ENCODE assay signal across 8 cellular contexts in the genomic region with DNA sequence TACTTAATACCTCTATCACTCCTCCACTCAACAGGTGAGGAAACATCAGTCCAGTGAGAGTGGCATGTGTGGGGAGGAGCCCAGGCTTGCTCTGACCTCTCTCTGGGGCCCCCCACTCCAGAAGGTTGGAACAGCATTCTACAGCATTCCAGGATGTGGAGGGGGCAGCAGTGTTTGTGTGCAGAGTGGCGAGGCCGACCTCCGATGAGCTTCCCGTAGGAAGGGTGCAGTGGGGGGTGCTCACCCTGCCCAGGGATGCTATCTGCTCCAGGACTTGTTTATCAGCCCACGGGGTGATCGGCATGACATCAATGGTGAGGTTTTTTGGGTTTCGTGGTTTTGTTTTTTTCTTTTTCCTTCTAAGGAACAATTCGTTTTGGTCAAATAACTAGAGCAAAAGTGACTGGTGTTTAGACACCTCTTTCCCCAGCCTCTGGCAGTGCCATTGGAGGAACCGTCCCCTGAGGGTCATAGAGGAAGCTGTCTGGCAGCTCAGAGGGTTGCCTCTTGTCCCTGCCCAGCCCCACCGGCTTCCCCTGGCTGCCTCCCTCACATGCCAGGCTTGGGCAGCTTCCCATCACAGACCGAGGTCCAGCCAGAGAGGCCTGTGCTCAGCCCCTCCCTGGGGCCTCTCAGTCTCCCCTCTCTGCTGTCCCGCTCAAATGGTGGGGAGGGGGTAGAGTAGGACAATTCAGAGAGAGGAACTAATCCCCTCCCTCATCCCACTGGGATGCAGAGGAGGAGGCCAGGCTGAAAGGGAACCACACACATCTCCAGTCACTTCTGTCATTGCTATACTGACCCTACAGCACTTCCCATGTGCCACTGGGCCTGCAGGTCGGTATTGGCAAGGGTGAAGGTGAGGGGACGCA.
DNase-seq lines count a peak whose midpoint lies in the region; ATAC-seq, FAIRE-seq and TF ChIP-seq lines count a peak whose summit lies in the region.

No MANE protein-coding gene starts in this region.

- H3F3A ChIP-seq in PC-9 (ENCODE audit: insufficient read depth, low read depth), result peaks cover 29% of the 10 kb centered on the region; the same call in 1 of the 2 replicates

- H3K9me3 Mint-ChIP-seq in CD8-positive, alpha-beta T cell, result no peaks in the 10 kb centered on the region
- no peaks in the 10 kb centered on the region for H3K9me3 Mint-ChIP-seq in osteocyte (ENCODE audit: unreplicated experiment)

- peaks cover 97% of the 10 kb centered on the region for H3K4me1 ChIP-seq in CD8-positive, alpha-beta T cell (ENCODE audit: insufficient read depth, low read length)
- H3K4me1 ChIP-seq in PC-9 (replicated peaks; ENCODE audit: insufficient read depth), result peaks cover 55% of the 10 kb centered on the region
- H3K4me1 ChIP-seq in effector memory CD4-positive, alpha-beta T cell (ENCODE audit: control insufficient read depth, insufficient read depth, low read length, poor library complexity, severe bottlenecking), result peaks cover 71% of the 10 kb centered on the region
- H3K4me1 ChIP-seq in neutrophil (ENCODE audit: control insufficient read depth in 1 of 2, insufficient read depth in 1 of 2, low read depth in 1 of 2, low read length in 1 of 2), result peaks cover 91 to 95% of the 10 kb centered on the region in 2 experiments

- peak overlapping the region; percentile 66 for H3K4me2 ChIP-seq in PC-9

- no peaks in the 10 kb centered on the region for H4K20me1 ChIP-seq in PC-9 (ENCODE audit: insufficient read depth)

- H3K9me2 ChIP-seq in PC-9 (ENCODE audit: insufficient read depth), result no peaks in the 10 kb centered on the region

- peak in 3 of 7 experiments; percentile 35 to 60 (median 53) for DNase-seq in CD8-positive, alpha-beta T cell
- DNase-seq in PC-9 (peak in 1 of 2 experiments; percentile 49), osteocyte (ENCODE audit: extremely low spot score, unreplicated experiment) (no peak), globus pallidus (ENCODE audit: low spot score) (no peak), NCI-H748 treated with DMSO at 0.1 percent for 48 hours (lab: John Stamatoyannopoulos, UW) (no peak), H54 (ENCODE audit: insufficient read length, low spot score) (no peak)
- peak in 2 of 3 donors; percentile 27 to 37 for DNase-seq in effector memory CD4-positive, alpha-beta T cell

- POLR2A ChIA-PET in CD8-positive, alpha-beta T cell (lab: Charles Lee), result interaction anchor here (0.5 to 24.8 kb wide), 5 partner anchors 28 to 112 kb away, joined by 3 to 1192 read pairs (median 3); a partner anchor contains a TSS
- POLR2A ChIA-PET in PC-9 (lab: Charles Lee; ENCODE audit: unreplicated experiment), result interaction anchor here (0.6 to 0.7 kb wide), 2 partner anchors 56 to 103 kb away, joined by 3 read pairs; no protein-coding TSS in a partner anchor

- CTCF ChIA-PET in CD8-positive, alpha-beta T cell (lab: Charles Lee), result interaction anchor here (0.7 to 17.4 kb wide), 10 partner anchors 9 to 355 kb away, joined by 3 to 666 read pairs (median 6); a partner anchor contains a TSS
- CTCF ChIA-PET in PC-9 (lab: Charles Lee), result interaction anchor here (0.6 to 0.9 kb wide), 2 partner anchors 99 to 301 kb away, joined by 3 read pairs; no protein-coding TSS in a partner anchor

- no peak for TF ChIP-seq POLR2A in H54 (IDR thresholded peaks at IDR 0.05; ENCODE audit: low read depth, low read length)

- BruUV-seq in PC-9 (replicated peaks; lab: Mats Ljungman, UMichigan), result no TSS peak

- no peaks in the 10 kb centered on the region for H3K36me3 ChIP-seq in CD8-positive, alpha-beta T cell (ENCODE audit: insufficient read depth, low read length)
- H3K36me3 ChIP-seq in PC-9 (ENCODE audit: low read depth) (no peaks in the 10 kb centered on the region), neutrophil (no peaks in the 10 kb centered on the region)
- H3K36me3 ChIP-seq in effector memory CD4-positive, alpha-beta T cell (ENCODE audit: control insufficient read depth, insufficient read depth, low read length), result no peaks in the 10 kb centered on the region

- peak overlapping the region; percentile 60 for H3K4me3 Mint-ChIP-seq in CD8-positive, alpha-beta T cell
- no peak overlapping the region for H3K4me3 Mint-ChIP-seq in osteocyte (ENCODE audit: unreplicated experiment)

- peak overlapping the region; percentile 88 for H3K27ac ChIP-seq in CD8-positive, alpha-beta T cell (ENCODE audit: low read depth, low read length)
- peak overlapping the region; percentile 66; the same call in 1 of the 2 replicates for H3K27ac ChIP-seq in PC-9
- H3K27ac ChIP-seq in effector memory CD4-positive, alpha-beta T cell (ENCODE audit: insufficient read depth, low read length, poor library complexity, severe bottlenecking), result peak overlapping the region; percentile 89
- peak overlapping the region; percentile 99 for H3K27ac ChIP-seq in neutrophil

- no peaks in the 10 kb centered on the region for H3K9me3 ChIP-seq in CD8-positive, alpha-beta T cell (ENCODE audit: low read length)
- H3K9me3 ChIP-seq in PC-9 (ENCODE audit: insufficient read depth, low read depth), result no peaks in the 10 kb centered on the region
- no peaks in the 10 kb centered on the region for H3K9me3 ChIP-seq in effector memory CD4-positive, alpha-beta T cell (ENCODE audit: control insufficient read depth, low read length)
- H3K9me3 ChIP-seq in neutrophil, result no peaks in the 10 kb centered on the region

- H3K4me1 Mint-ChIP-seq in CD8-positive, alpha-beta T cell (ENCODE audit: low read depth), result peaks cover 89% of the 10 kb centered on the region
- peaks cover 24% of the 10 kb centered on the region for H3K4me1 Mint-ChIP-seq in osteocyte (ENCODE audit: unreplicated experiment)

- H3K27ac Mint-ChIP-seq in CD8-positive, alpha-beta T cell, result peak overlapping the region; percentile 100
- no peak overlapping the region for H3K27ac Mint-ChIP-seq in osteocyte (ENCODE audit: unreplicated experiment)

- intact Hi-C loops in CD8-positive, alpha-beta T cell (cut with DNase I, micrococcal nuclease), result loop anchor here (2.0 to 10.0 kb wide), 10 partner anchors 15 to 1025 kb away; a partner anchor contains a TSS
- intact Hi-C loops in PC-9 (cut with micrococcal nuclease; ENCODE audit: unreplicated experiment), result loop anchor here (5.0 to 10.0 kb wide), 2 partner anchors 337 to 415 kb away; no protein-coding TSS in a partner anchor

- no peaks in the 10 kb centered on the region for H3K27me3 Mint-ChIP-seq in CD8-positive, alpha-beta T cell (ENCODE audit: low read depth)
- H3K27me3 Mint-ChIP-seq in osteocyte (ENCODE audit: unreplicated experiment), result no peaks in the 10 kb centered on the region

- H3K27me3 ChIP-seq in CD8-positive, alpha-beta T cell (ENCODE audit: insufficient read depth, low read length), result no peaks in the 10 kb centered on the region
- no peaks in the 10 kb centered on the region for H3K27me3 ChIP-seq in PC-9 (ENCODE audit: insufficient read depth, low read depth)
- H3K27me3 ChIP-seq in effector memory CD4-positive, alpha-beta T cell (replicated peaks; ENCODE audit: control insufficient read depth, insufficient read depth, low read length, poor library complexity, severe bottlenecking), result no peaks in the 10 kb centered on the region
- no peaks in the 10 kb centered on the region for H3K27me3 ChIP-seq in neutrophil

- no peak for TF ChIP-seq CTCF in CD8-positive, alpha-beta T cell (IDR thresholded peaks at IDR 0.05)
- TF ChIP-seq CTCF in PC-9 (conservative IDR thresholded peaks at IDR 0.05), result no peak
- TF ChIP-seq CTCF in neutrophil (IDR thresholded peaks at IDR 0.05), result no peak
- no peak for TF ChIP-seq CTCF in osteocyte (IDR thresholded peaks at IDR 0.05)

- H3K4me3 ChIP-seq in CD8-positive, alpha-beta T cell (ENCODE audit: low read depth, low read length), result peak overlapping the region; percentile 42
- H3K4me3 ChIP-seq in PC-9 (no peak overlapping the region), neutrophil (ENCODE audit: low read depth in 1 of 2, low read length in 1 of 2) (peak overlapping the region; percentile 42 to 51)
- H3K4me3 ChIP-seq in effector memory CD4-positive, alpha-beta T cell (ENCODE audit: insufficient read depth, low read depth, low read length, poor library complexity, severe bottlenecking), result no peak overlapping the region

- no peak overlapping the region for H2AFZ ChIP-seq in PC-9

- no peaks in the 10 kb centered on the region for H3K36me3 Mint-ChIP-seq in CD8-positive, alpha-beta T cell
- no peaks in the 10 kb centered on the region for H3K36me3 Mint-ChIP-seq in osteocyte (ENCODE audit: unreplicated experiment)

- no peaks in the 10 kb centered on the region for H3K79me2 ChIP-seq in PC-9 (ENCODE audit: low read depth)

- no peak for FAIRE-seq in H54 (lab: Jason Lieb, UNC)

- no peak for ATAC-seq in CD8-positive, alpha-beta T cell

Comparison
In these comparisons a context has a peak if more than half of its experiments do, and no peak if none do; other contexts are left out.
1. DNase-seq: peak in effector memory CD4-positive, alpha-beta T cell (2 of 3); none in osteocyte (single experiment), globus pallidus (single experiment), NCI-H748 treated with DMSO at 0.1 percent for 48 hours (single experiment) and H54 (single experiment).
2. H3K4me3 ChIP-seq: peak in CD8-positive, alpha-beta T cell (single experiment) and neutrophil (2 of 2); none in PC-9 (single experiment) and effector memory CD4-positive, alpha-beta T cell (single experiment).
3. Peak in every context shown above with its lines, with median percentiles within 50 percentile points of each other: H3K27ac ChIP-seq.